8 cellular contexts compared by ENCODE assay signal in the genomic region with DNA sequence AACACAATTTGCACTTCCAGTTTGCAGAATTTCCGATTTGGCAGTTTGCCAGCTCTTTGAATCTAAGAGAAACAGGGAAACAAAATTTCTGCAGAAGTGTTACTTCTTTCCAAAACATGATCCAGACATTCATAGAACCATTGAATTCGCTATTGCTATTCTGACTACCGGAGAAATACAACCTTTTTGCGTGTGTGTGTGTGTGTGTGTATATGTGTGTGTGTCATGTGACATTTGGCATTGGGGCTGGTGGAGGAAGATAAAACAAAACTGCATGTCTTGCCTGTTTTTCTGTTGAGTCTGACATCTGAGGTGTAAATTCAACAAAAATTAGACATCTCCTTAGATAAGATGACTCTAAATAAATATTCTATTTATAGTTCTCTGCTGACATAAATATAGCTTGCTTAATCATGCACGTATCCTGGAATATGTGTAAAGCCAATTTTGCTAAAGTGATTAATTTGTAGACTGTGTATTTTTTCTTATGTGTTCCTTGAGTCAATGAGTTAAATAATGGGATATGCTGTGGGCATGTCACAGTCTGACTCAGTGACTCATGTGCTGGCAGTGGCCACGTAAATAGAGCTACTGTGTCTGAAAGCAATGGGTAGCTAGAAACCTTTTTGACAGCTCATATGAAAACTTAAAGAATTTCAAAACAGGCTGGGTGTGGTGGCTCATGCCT.
DNase-seq lines count a peak whose midpoint lies in the region; ATAC-seq and TF ChIP-seq lines count a peak whose summit lies in the region.

No MANE protein-coding gene starts in this region.

- H3K4me3 ChIP-seq in cardiac muscle cell = no peak overlapping the region
- H3K4me3 ChIP-seq in left ventricle myocardium inferior = no peak overlapping the region
- no peak overlapping the region for H3K4me3 ChIP-seq in fibroblast of the aortic adventitia (ENCODE audit: low read depth, low read length)
- peak overlapping the region; percentile 24 to 30 for H3K4me3 ChIP-seq in stomach smooth muscle (ENCODE audit: low read length in 2 of 2)

- H3K9me3 ChIP-seq in cardiac muscle cell (ENCODE audit: low read depth) = no peaks in the 10 kb centered on the region
- H3K9me3 ChIP-seq in left ventricle myocardium inferior (replicated peaks) = no peaks in the 10 kb centered on the region
- no peaks in the 10 kb centered on the region for H3K9me3 ChIP-seq in stomach smooth muscle (ENCODE audit: control insufficient read depth in 2 of 2, low read length in 2 of 2)

- DNase-seq in cardiac muscle cell (ENCODE audit: low read depth in 1 of 2, low spot score in 1 of 2) = peak; percentile 10 to 69
- DNase-seq in left ventricle myocardium inferior = no peak
- peak; percentile 86 for DNase-seq in SK-MEL-5 (ENCODE audit: low read depth, low spot score)
- DNase-seq in fibroblast of the aortic adventitia (ENCODE audit: low read depth) = peak; percentile 76
- no peak for DNase-seq in SK-N-DZ (ENCODE audit: low spot score)
- no peak for DNase-seq in NCI-H2196 treated with DMSO at 0.1 percent for 48 hours (lab: John Stamatoyannopoulos, UW; ENCODE audit: unreplicated experiment)

- H3K27ac ChIP-seq in cardiac muscle cell = no peak overlapping the region
- H3K27ac ChIP-seq in left ventricle myocardium inferior (replicated peaks) = no peak overlapping the region
- no peak overlapping the region for H3K27ac ChIP-seq in stomach smooth muscle (ENCODE audit: low read length)

- H3K4me1 ChIP-seq in cardiac muscle cell (ENCODE audit: low read depth) (no peaks in the 10 kb centered on the region), left ventricle myocardium inferior (peaks cover 12% of the 10 kb centered on the region), stomach smooth muscle (ENCODE audit: control insufficient read depth, insufficient read depth, low read length) (no peaks in the 10 kb centered on the region)

- H3K27me3 ChIP-seq in cardiac muscle cell (no peaks in the 10 kb centered on the region), left ventricle myocardium inferior (ENCODE audit: low read depth) (no peaks in the 10 kb centered on the region), stomach smooth muscle (ENCODE audit: control insufficient read depth in 1 of 2, insufficient read depth in 2 of 2, low read length in 2 of 2) (no peaks in the 10 kb centered on the region)

- no peak overlapping the region for H3K9ac ChIP-seq in stomach smooth muscle (ENCODE audit: low read length in 2 of 2)

- TF ChIP-seq CTCF in cardiac muscle cell (IDR thresholded peaks at IDR 0.05; ENCODE audit: low read depth, low read length) (no peak), left ventricle myocardium inferior (IDR thresholded peaks at IDR 0.05; ENCODE audit: borderline replicate concordance) (no peak), fibroblast of the aortic adventitia (IDR thresholded peaks at IDR 0.05; ENCODE audit: insufficient read depth, low read length) (no peak)

- ATAC-seq in HG03108 (IDR thresholded peaks at IDR 0.05; ENCODE audit: unreplicated experiment) = peak; percentile 63

- in situ Hi-C loops in SK-MEL-5 (cut with HindIII; ENCODE audit: low pct_unique_long_range_greater_than_20kb, low sequenced_read_pairs) = no loop called here

- intact Hi-C loops in left ventricle myocardium inferior (cut with micrococcal nuclease) = no loop called here

- no peaks in the 10 kb centered on the region for H3K36me3 ChIP-seq in cardiac muscle cell
- H3K36me3 ChIP-seq in left ventricle myocardium inferior = no peaks in the 10 kb centered on the region
- no peaks in the 10 kb centered on the region for H3K36me3 ChIP-seq in stomach smooth muscle (ENCODE audit: control insufficient read depth in 2 of 2, insufficient read depth in 2 of 2, low read length in 2 of 2)

Comparison
In these comparisons a context has a peak if more than half of its experiments do, and no peak if none do; other contexts are left out.
1. DNase-seq: peak in cardiac muscle cell (2 of 2), SK-MEL-5 (single experiment) and fibroblast of the aortic adventitia (single experiment); none in left ventricle myocardium inferior (single experiment), SK-N-DZ (single experiment) and NCI-H2196 treated with DMSO at 0.1 percent for 48 hours (single experiment).
2. H3K4me3 ChIP-seq: peak in stomach smooth muscle (2 of 2); none in cardiac muscle cell (single experiment), left ventricle myocardium inferior (single experiment) and fibroblast of the aortic adventitia (single experiment).